In the genomic region with DNA sequence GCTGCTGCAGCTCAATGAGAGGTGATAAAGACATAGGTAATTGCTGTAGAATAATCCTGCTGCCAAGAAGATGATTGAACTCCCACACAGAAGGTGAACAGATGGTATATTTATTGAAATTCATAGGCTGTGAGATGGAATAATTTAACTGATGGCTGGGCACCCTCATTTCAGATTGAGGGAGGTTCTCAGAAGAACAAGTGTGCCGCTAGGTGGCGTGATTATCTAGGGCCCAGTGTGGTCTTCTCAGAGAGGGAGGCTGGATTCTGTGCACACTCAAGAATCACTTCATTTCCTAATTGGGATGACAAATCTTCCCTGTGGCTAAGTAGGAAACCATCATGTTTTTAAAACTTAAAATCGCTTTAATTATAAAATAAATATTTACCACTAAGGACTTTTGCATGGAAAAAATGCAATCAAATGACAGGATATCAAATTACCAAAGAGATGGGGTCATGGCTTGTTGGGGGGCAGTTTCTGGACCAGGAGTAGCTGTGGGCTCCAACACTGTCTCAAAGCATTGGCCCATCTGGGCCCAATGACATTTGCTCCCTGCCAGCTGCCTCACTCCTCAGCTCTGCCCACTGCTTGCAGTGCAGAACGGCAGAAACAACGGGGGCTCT, we compare ENCODE assay signal across 8 cellular contexts.
DNase-seq lines count a peak whose midpoint lies in the region; ATAC-seq, FAIRE-seq and TF ChIP-seq lines count a peak whose summit lies in the region.

No MANE protein-coding gene starts in this region.

- CTCF ChIA-PET in GM12878 (lab: Yijun Ruan, JAX): interaction anchor here (0.7 to 9.8 kb wide), 26 partner anchors 8 to 231 kb away, joined by 3 to 170 read pairs (median 4); no protein-coding TSS in a partner anchor

- no peak for TF ChIP-seq POLR2A in GM12878 (IDR thresholded peaks at IDR 0.05; ENCODE audit: low read depth, low read length)

- TF ChIP-seq RAD21 in GM12878 (IDR thresholded peaks at IDR 0.05; ENCODE audit: insufficient read depth, low read depth, low read length): peak; percentile 80

- TF ChIP-seq CTCF in GM12878 (IDR thresholded peaks at IDR 0.05 in 2 of 3, conservative IDR thresholded peaks at IDR 0.05 in 1 of 3; ENCODE audit: control insufficient read depth in 2 of 3, extremely low read depth in 1 of 3, insufficient read depth in 1 of 3, low read depth in 3 of 3, low read length in 3 of 3): peak; percentile 69 to 77 (median 69)

- DNase-seq in Ammon's horn (ENCODE audit: low spot score) (peak; percentile 82), NCI-H1105 (lab: John Stamatoyannopoulos, UW) (peak; percentile 60), T-helper 2 cell (peak in 3 of 5 experiments; percentile 10 to 56 (median 35)), GM12878 (ENCODE audit: low read depth, low spot score) (no peak), islet precursor cell (peak; percentile 70)
- peak; percentile 53 for DNase-seq in stimulated activated CD4-positive, alpha-beta T cell treated with anti-CD3 and anti-CD28 coated beads, Interleukin-1b, Interleukin-23, amount 100 ng/mL, for 48 hours

- ATAC-seq in GM18907 (IDR thresholded peaks at IDR 0.05; ENCODE audit: unreplicated experiment) (peak; percentile 41), GM12878 (peak; percentile 69), HG02678 (IDR thresholded peaks at IDR 0.05; ENCODE audit: unreplicated experiment) (no peak)

- in situ Hi-C loops in GM12878 (cut with MboI): loop anchor here (10.0 kb wide), 1 partner anchor 230 kb away; no protein-coding TSS in a partner anchor

- SMC1A ChIA-PET in GM12878 (lab: Charles Lee; ENCODE audit: uncharacterized antibody, unreplicated experiment): interaction anchor here (1.0 to 4.6 kb wide), 13 partner anchors 12 to 247 kb away, joined by 3 to 64 read pairs (median 4); no protein-coding TSS in a partner anchor

- no peaks in the 10 kb centered on the region for H3K36me3 ChIP-seq in GM12878 (ENCODE audit: control insufficient read depth in 2 of 2, insufficient read depth in 2 of 2, low read length in 1 of 2)

- H3K27me3 ChIP-seq in GM12878 (replicated peaks in 1 of 2; ENCODE audit: control insufficient read depth in 2 of 2, insufficient read depth in 2 of 2, low read length in 1 of 2): no peaks in the 10 kb centered on the region

- no TSS peak for BruUV-seq in GM12878 (replicated peaks; lab: Mats Ljungman, UMichigan)

- H2AFZ ChIP-seq in GM12878 (ENCODE audit: control insufficient read depth, low read depth, low read length): no peak overlapping the region

- no peaks in the 10 kb centered on the region for H3K79me2 ChIP-seq in GM12878 (ENCODE audit: control insufficient read depth, insufficient read depth, low read length)

- no peaks in the 10 kb centered on the region for H4K20me1 ChIP-seq in GM12878 (ENCODE audit: control insufficient read depth, insufficient read depth)

- RAD21 ChIA-PET in GM12878 (lab: Charles Lee; ENCODE audit: unreplicated experiment): interaction anchor here (1.0 to 8.9 kb wide), 7 partner anchors 18 to 231 kb away, joined by 3 to 122 read pairs (median 4); no protein-coding TSS in a partner anchor

- POLR2A ChIA-PET in GM12878 (lab: Charles Lee): interaction anchor here (1.0 kb wide), 1 partner anchor 232 kb away, joined by 3 read pairs; no protein-coding TSS in a partner anchor

- no peak for TF ChIP-seq EP300 in GM12878 (IDR thresholded peaks at IDR 0.05; ENCODE audit: borderline replicate concordance in 1 of 2, control insufficient read depth in 1 of 2, low read depth in 2 of 2, low read length in 2 of 2)

- intact Hi-C loops in GM12878 (cut with micrococcal nuclease; ENCODE audit: unreplicated experiment): loop anchor here (1.0 to 2.0 kb wide), 2 partner anchors 34 to 233 kb away; no protein-coding TSS in a partner anchor

- H3K4me3 ChIP-seq in GM12878: no peak overlapping the region

- H3K9ac ChIP-seq in GM12878 (ENCODE audit: control insufficient read depth, insufficient read depth, low read length): no peak overlapping the region

- peaks cover 11% of the 10 kb centered on the region for H3K4me1 ChIP-seq in GM12878 (ENCODE audit: control insufficient read depth, insufficient read depth, low read length)

- H3K4me2 ChIP-seq in GM12878 (ENCODE audit: control insufficient read depth, insufficient read depth): no peak overlapping the region

- no peak overlapping the region for H3K27ac ChIP-seq in GM12878 (ENCODE audit: control insufficient read depth, insufficient read depth)

- FAIRE-seq in GM12878 (lab: Jason Lieb, UNC): peak; percentile 69

- no peaks in the 10 kb centered on the region for H3K9me3 ChIP-seq in GM12878 (replicated peaks; ENCODE audit: control insufficient read depth, insufficient read depth, low read length)

- 39% methylated on average over 5 of the region's 5 CpGs for WGBS in GM12878 (ENCODE audit: insufficient coverage, insufficient replicate concordance, low lambda C conversion rate, missing lambda C conversion rate)

TF ChIP-seq in GM12878, 131 proteins besides CTCF, POLR2A, EP300 and RAD21:
- TF ChIP-seq ZNF274 (IDR thresholded peaks at IDR 0.05; ENCODE audit: insufficient read depth, insufficient read length) (no peak), FOXM1 (IDR thresholded peaks at IDR 0.05; ENCODE audit: low read depth, low read length) (no peak), YY1 (IDR thresholded peaks at IDR 0.05; ENCODE audit: low read depth, low read length) (peak; percentile 35; the same call in 1 of the 2 replicates), MXI1 (IDR thresholded peaks at IDR 0.05; ENCODE audit: low read depth, low read length) (no peak), ZNF207 (IDR thresholded peaks at IDR 0.05; ENCODE audit: borderline replicate concordance) (no peak), IKZF1 (conservative IDR thresholded peaks at IDR 0.05) (no peak), SMC3 (IDR thresholded peaks at IDR 0.05; ENCODE audit: borderline replicate concordance, low read length) (peak; percentile 76; the same call in 1 of the 2 replicates)
TF ChIP-seq in GM12878: peak in this region for 2.
